ENCODE assay signal across 12 cellular contexts in genomic region chr12:22974865-22975264, GRCh38.
A peak's percentile ranks its signal among the peaks of the same experiment; 100 is the strongest.
DNase-seq lines count a peak whose midpoint lies in the region; ATAC-seq, FAIRE-seq and TF ChIP-seq lines count a peak whose summit lies in the region.
"Had no signal": no experiment of that assay in that cellular context is flagged by ENCODE, and none has a peak within 500 bp of the region (broad histone marks: within the 10 kb centered on the region; RNA-seq: fewer than 3 reads in every experiment).

No MANE protein-coding gene starts in this region.

- POLR2A ChIA-PET in SK-N-SH (lab: Yijun Ruan, JAX), result no interaction called here

- H3K27ac ChIP-seq in SK-N-SH (ENCODE audit: low read depth in 2 of 2, low read length in 1 of 2) (peak overlapping the region in 1 of 2 experiments; percentile 60; a peak in 2 of 4 replicates), vagina (no peak overlapping the region)

- H3K9me2 ChIP-seq in SK-N-SH, result no peaks in the 10 kb centered on the region

- FAIRE-seq in H54 (lab: Jason Lieb, UNC), result peak; percentile 57

- H3K79me2 ChIP-seq in SK-N-SH (ENCODE audit: insufficient read depth), result no peaks in the 10 kb centered on the region

- no peaks in the 10 kb centered on the region for H4K20me1 ChIP-seq in SK-N-SH (ENCODE audit: insufficient read depth)

- ATAC-seq in GM21423 (IDR thresholded peaks at IDR 0.05; ENCODE audit: unreplicated experiment), result no peak

- TF ChIP-seq POLR2A in H54 (IDR thresholded peaks at IDR 0.05; ENCODE audit: low read depth, low read length), result no peak
- no peak for TF ChIP-seq POLR2A in vagina (IDR thresholded peaks at IDR 0.05)

- H3K4me1 ChIP-seq in SK-N-SH (ENCODE audit: control insufficient read depth in 1 of 2, insufficient read depth in 2 of 2, low read depth in 1 of 2, low read length in 1 of 2) (peaks cover 0 to 4% of the 10 kb centered on the region in 2 experiments; a peak in 1 of 4 replicates), skeletal muscle satellite cell (ENCODE audit: control insufficient read depth, insufficient read depth, low read length) (peaks cover 61% of the 10 kb centered on the region), vagina (no peaks in the 10 kb centered on the region)

- no peak for TF ChIP-seq RAD21 in SK-N-SH (IDR thresholded peaks at IDR 0.05; ENCODE audit: low read length)

- peak in 1 of 2 experiments; percentile 34; a peak in 1 of 4 replicates for TF ChIP-seq EP300 in SK-N-SH (IDR thresholded peaks at IDR 0.05; ENCODE audit: borderline replicate concordance in 1 of 2, low read depth in 1 of 2, low read length in 1 of 2)

- H3K9ac ChIP-seq in SK-N-SH, result no peak overlapping the region
- H3K9ac ChIP-seq in skeletal muscle satellite cell (ENCODE audit: low read depth, low read length), result peak overlapping the region; percentile 21

- 0 out of 2 replicates have a peak overlapping the region, but pooled peaks have one; percentile 19 for H3K4me2 ChIP-seq in SK-N-SH
- peak overlapping the region; percentile 28 for H3K4me2 ChIP-seq in skeletal muscle satellite cell (ENCODE audit: low read length)

- DNase-seq in H54 (ENCODE audit: insufficient read length, low spot score), result peak; percentile 8
- no peak for DNase-seq in SK-N-SH
- peak; percentile 86 for DNase-seq in fibroblast of the aortic adventitia (ENCODE audit: low read depth)
- no peak for DNase-seq in SKM-1 (lab: John Stamatoyannopoulos, UW; ENCODE audit: unreplicated experiment)
- no peak for DNase-seq in NCI-H510A (lab: John Stamatoyannopoulos, UW)
- DNase-seq in vagina (ENCODE audit: extremely low spot score in 2 of 2), result no peak
- DNase-seq: activated gamma-delta T cell treated with Interleukin-2 at 50 U/mL for 16 hours; DMS79 treated with DMSO at 0.1 percent for 48 hours; effector CD8-positive, alpha-beta T cell; NCI-H1092 had no signal

- CTCF ChIA-PET in SK-N-SH (lab: Yijun Ruan, JAX), result no interaction called here

- H3K9me3 ChIP-seq in SK-N-SH (no peaks in the 10 kb centered on the region), skeletal muscle satellite cell (replicated peaks; ENCODE audit: low read length) (no peaks in the 10 kb centered on the region), vagina (no peaks in the 10 kb centered on the region)

- H2AFZ ChIP-seq in SK-N-SH (ENCODE audit: low read depth), result no peak overlapping the region

- no peak for TF ChIP-seq CTCF in SK-N-SH (IDR thresholded peaks at IDR 0.05)
- TF ChIP-seq CTCF in fibroblast of the aortic adventitia (IDR thresholded peaks at IDR 0.05; ENCODE audit: insufficient read depth, low read length), result no peak
- no peak for TF ChIP-seq CTCF in vagina (IDR thresholded peaks at IDR 0.05)

- no peaks in the 10 kb centered on the region for H3K36me3 ChIP-seq in SK-N-SH (replicated peaks in 1 of 2; ENCODE audit: control insufficient read depth in 1 of 2, insufficient read depth in 2 of 2, low read length in 1 of 2)
- H3K36me3 ChIP-seq in skeletal muscle satellite cell (ENCODE audit: insufficient read depth, low read length), result no peaks in the 10 kb centered on the region
- H3K36me3 ChIP-seq in vagina, result no peaks in the 10 kb centered on the region

- peaks cover 18% of the 10 kb centered on the region for H3F3A ChIP-seq in SK-N-SH (replicated peaks; ENCODE audit: insufficient read depth)

- H3K27me3 ChIP-seq in SK-N-SH (ENCODE audit: insufficient read depth) (no peaks in the 10 kb centered on the region), skeletal muscle satellite cell (ENCODE audit: control insufficient read depth, insufficient read depth, low read length) (no peaks in the 10 kb centered on the region), vagina (no peaks in the 10 kb centered on the region)

- H3K4me3 ChIP-seq in SK-N-SH (ENCODE audit: low read depth in 2 of 2, low read length in 1 of 2), result no peak overlapping the region
- no peak overlapping the region for H3K4me3 ChIP-seq in fibroblast of the aortic adventitia (ENCODE audit: low read depth, low read length)
- H3K4me3 ChIP-seq in skeletal muscle satellite cell (ENCODE audit: low read length), result no peak overlapping the region
- no peak overlapping the region for H3K4me3 ChIP-seq in vagina

- intact Hi-C loops in vagina (cut with DNase I), result no loop called here

TF ChIP-seq in SK-N-SH, 30 proteins besides CTCF, POLR2A, EP300 and RAD21 (continues in another document):
- TF ChIP-seq TAF1 (IDR thresholded peaks at IDR 0.05; ENCODE audit: borderline replicate concordance, low read depth, low read length) (no peak), NRF1 (IDR thresholded peaks at IDR 0.05; ENCODE audit: low read depth, low read length) (no peak), PBX3 (IDR thresholded peaks at IDR 0.05) (peak; percentile 60), MAX (IDR thresholded peaks at IDR 0.05; ENCODE audit: low read depth) (no peak), SIN3A (IDR thresholded peaks at IDR 0.05; ENCODE audit: borderline replicate concordance, low read depth, low read length) (no peak), FOXJ3 (CRISPR knock-in tag; IDR thresholded peaks at IDR 0.05) (no peak), GABPA (IDR thresholded peaks at IDR 0.05; ENCODE audit: low read depth) (no peak), FOXM1 (IDR thresholded peaks at IDR 0.05; ENCODE audit: low read depth) (no peak), CHD2 (IDR thresholded peaks at IDR 0.05; ENCODE audit: low read length, partially characterized antibody) (no peak), ELF1 (IDR thresholded peaks at IDR 0.05) (no peak), NFIC (IDR thresholded peaks at IDR 0.05; ENCODE audit: borderline replicate concordance) (peak; percentile 39), EZH2phosphoT487 (IDR thresholded peaks at IDR 0.05; ENCODE audit: borderline replicate concordance, low read depth) (no peak), ZBTB33 (IDR thresholded peaks at IDR 0.05; ENCODE audit: borderline replicate concordance, low read depth) (no peak), JUND (IDR thresholded peaks at IDR 0.05) (peak; percentile 91), FOSL2 (IDR thresholded peaks at IDR 0.05; ENCODE audit: borderline replicate concordance, low read depth) (peak; percentile 96), RFX5 (IDR thresholded peaks at IDR 0.05; ENCODE audit: low read length) (no peak), RCOR1 (IDR thresholded peaks at IDR 0.05; ENCODE audit: low read length) (no peak), TCF12 (IDR thresholded peaks at IDR 0.05) (peak; percentile 60; the same call in 1 of the 2 replicates), MXI1 (IDR thresholded peaks at IDR 0.05; ENCODE audit: low read depth, low read length) (no peak), RXRA (IDR thresholded peaks at IDR 0.05; ENCODE audit: borderline replicate concordance, low read depth) (peak; percentile 53; the same call in 1 of the 2 replicates), USF2 (IDR thresholded peaks at IDR 0.05; ENCODE audit: borderline replicate concordance, low read depth, low read length) (no peak), YY1 (IDR thresholded peaks at IDR 0.05; ENCODE audit: low read depth) (no peak)

Comparison
In these comparisons a context has a peak if more than half of its experiments do, and no peak if none do; other contexts are left out.
1. DNase-seq: peak in H54 (single experiment) and fibroblast of the aortic adventitia (single experiment); none in SK-N-SH (single experiment), SKM-1 (single experiment), NCI-H510A (single experiment) and vagina (0 of 2).